Comparison of ENCODE assay signal across 13 cellular contexts in genomic region chr16:85796152-85796551, GRCh38. TPM values are rescaled to one million over a fixed set of nuclear protein-coding genes. Genes with fewer than 3 reads are reported as not detected.
"Had no signal": no experiment of that assay in that cellular context is flagged by ENCODE, and none has a peak within 500 bp of the region (broad histone marks: within the 10 kb centered on the region; RNA-seq: fewer than 3 reads in every experiment).

No MANE protein-coding gene starts in this region.

- H3K9me3 Mint-ChIP-seq: activated B cell treated with CpG ODN at 0.5 μM for 24 hours had no signal

- H3K27me3 Mint-ChIP-seq: activated B cell treated with CpG ODN at 0.5 μM for 24 hours had no signal

- H3K27me3 ChIP-seq: ovary, suprapubic skin, upper lobe of left lung had no signal

- H3K27ac Mint-ChIP-seq: activated B cell treated with CpG ODN at 0.5 μM for 24 hours had no signal

- DNase-seq: activated B cell treated with CpG ODN at 0.5 μM for 24 hours; activated CD4-positive, alpha-beta T cell treated with anti-CD3 and anti-CD28 coated beads, Interleukin-2, amount 50 U/mL, for 4 hours; activated naive CD4-positive, alpha-beta T cell treated with anti-CD3 and anti-CD28 coated beads, Interleukin-2, amount 50 U/mL, for 16 hours; anterior cingulate cortex; foreskin melanocyte; mammary epithelial cell; ovary; stimulated activated CD4-positive, alpha-beta T cell treated with anti-CD3 and anti-CD28 coated beads, Interleukin-12 subunit alpha, Interleukin-12 subunit beta, amount 100 ng/mL, for 4 hours; stimulated activated CD4-positive, alpha-beta T cell treated with anti-CD3 and anti-CD28 coated beads, Interleukin-2, amount 100 ng/mL, for 48 hours; stimulated activated naive CD8-positive, alpha-beta T cell treated with anti-CD3 and anti-CD28 coated beads, Interleukin-15, Interleukin-2, amounts not matched to agents 100 U/mL and 50 U/mL, for 24 hours; upper lobe of left lung had no signal

- H3K9me3 ChIP-seq: ovary, suprapubic skin, upper lobe of left lung had no signal

- H3K36me3 ChIP-seq: ovary had no signal

- H3K4me3 ChIP-seq: ovary, suprapubic skin, upper lobe of left lung had no signal

- H3K27ac ChIP-seq: ovary, suprapubic skin, upper lobe of left lung had no signal

- ATAC-seq: stimulated activated naive CD8-positive, alpha-beta T cell treated with anti-CD3 and anti-CD28 coated beads, Interleukin-15, Interleukin-2, amounts not matched to agents 100 U/mL and 50 U/mL, for 24 hours had no signal

- H3K4me3 Mint-ChIP-seq: activated B cell treated with CpG ODN at 0.5 μM for 24 hours had no signal

RNA-seq across cellular contexts. Expression of gene C16orf74, which starts 45.3 kb away (rescaled TPM):
- polyA plus RNA-seq: neural cell had no signal
